In genomic region chr6:43219814-43220213, GRCh38 we compare ENCODE assay signal across 18 cellular contexts. TPM values are rescaled to one million over a fixed set of nuclear protein-coding genes. Genes with fewer than 3 reads are reported as not detected.
DNase-seq lines count a peak whose midpoint lies in the region; ATAC-seq and TF ChIP-seq lines count a peak whose summit lies in the region.
"Had no signal": no experiment of that assay in that cellular context is flagged by ENCODE, and none has a peak within 500 bp of the region (broad histone marks: within the 10 kb centered on the region; RNA-seq: fewer than 3 reads in every experiment).

No MANE protein-coding gene starts in this region.

- no peaks in the 10 kb centered on the region for H3K4me1 ChIP-seq in RWPE2 (ENCODE audit: insufficient read depth, poor library complexity, severe bottlenecking)

- H3K9me3 ChIP-seq in RWPE2 (ENCODE audit: severe bottlenecking): no peaks in the 10 kb centered on the region

- H3K27me3 ChIP-seq in RWPE2 (ENCODE audit: insufficient read depth, poor library complexity, severe bottlenecking): no peaks in the 10 kb centered on the region

- H3K27ac Mint-ChIP-seq in activated CD4-positive, alpha-beta T cell treated with anti-CD3 and anti-CD28 coated beads, Interleukin-2, amount 10 ng/mL, durations not matched to agents 24 days and 14 days: peak overlapping the region; percentile 12
- no peak overlapping the region for H3K27ac Mint-ChIP-seq in activated CD4-positive, alpha-beta T cell treated with anti-CD3 and anti-CD28 coated beads for 36 hours
- peak overlapping the region; percentile 47 for H3K27ac Mint-ChIP-seq in central memory CD8-positive, alpha-beta T cell (ENCODE audit: low read depth)
- peak overlapping the region; percentile 46 for H3K27ac Mint-ChIP-seq in stimulated activated effector memory CD8-positive, alpha-beta T cell treated with anti-CD3 and anti-CD28 coated beads, Interleukin-12 subunit alpha, Interleukin-12 subunit beta, amount 100 ng/mL, for 72 hours

- no peak for TF ChIP-seq CTCF in RWPE2 (IDR thresholded peaks at IDR 0.05; ENCODE audit: poor library complexity, severe bottlenecking)
- no peak for TF ChIP-seq CTCF in GM13976 (IDR thresholded peaks at IDR 0.05; ENCODE audit: borderline replicate concordance, control extremely low read depth, extremely low read depth, insufficient read depth, missing control alignments)

- DNase-seq in activated CD4-positive, alpha-beta T cell treated with anti-CD3 and anti-CD28 coated beads, Interleukin-2, amount 10 ng/mL, durations not matched to agents 24 days and 14 days: no peak
- DNase-seq in activated CD4-positive, alpha-beta T cell treated with anti-CD3 and anti-CD28 coated beads for 36 hours: no peak
- DNase-seq in RWPE2 (ENCODE audit: low spot score) (peak; percentile 14), NCI-H2196 treated with DMSO at 0.1 percent for 48 hours (lab: John Stamatoyannopoulos, UW; ENCODE audit: unreplicated experiment) (no peak), GM13976 (ENCODE audit: low spot score) (no peak)
- no peak for DNase-seq in central memory CD8-positive, alpha-beta T cell (ENCODE audit: low spot score in 2 of 2)
- DNase-seq in stimulated activated effector memory CD8-positive, alpha-beta T cell treated with anti-CD3 and anti-CD28 coated beads, Interleukin-12 subunit alpha, Interleukin-12 subunit beta, amount 100 ng/mL, for 72 hours (ENCODE audit: low spot score in 2 of 2): no peak
- DNase-seq: DND-41, GDM1, GOT3, MV-4-11, NCI-H1436, NCI-H2029 treated with DMSO at 0.1 percent for 48 hours, NCI-H524 treated with DMSO at 0.1 percent for 48 hours, RPMI8226 had no signal

- POLR2A ChIA-PET in activated CD4-positive, alpha-beta T cell treated with anti-CD3 and anti-CD28 coated beads for 36 hours (lab: Charles Lee): no interaction called here

- in situ Hi-C loops in GM13976 (cut with MboI; ENCODE audit: low sequenced_read_pairs, unreplicated experiment): no loop called here

- H3K4me3 ChIP-seq in RWPE2 (ENCODE audit: severe bottlenecking): no peak overlapping the region

- ATAC-seq in activated CD4-positive, alpha-beta T cell treated with anti-CD3 and anti-CD28 coated beads for 36 hours: no peak
- no peak for ATAC-seq in RWPE2 (ENCODE audit: low read depth)
- ATAC-seq in central memory CD8-positive, alpha-beta T cell (replicated peaks; ENCODE audit: extremely low read depth, poor library complexity, severe bottlenecking): no peak
- ATAC-seq in stimulated activated effector memory CD8-positive, alpha-beta T cell treated with anti-CD3 and anti-CD28 coated beads, Interleukin-12 subunit alpha, Interleukin-12 subunit beta, amount 100 ng/mL, for 72 hours: no peak
- ATAC-seq in GM21390 (IDR thresholded peaks at IDR 0.05; ENCODE audit: unreplicated experiment): no peak

- peaks cover 10% of the 10 kb centered on the region; the same call in 1 of the 2 replicates for H3K36me3 ChIP-seq in RWPE2 (ENCODE audit: low read depth)

- intact Hi-C loops in activated CD4-positive, alpha-beta T cell treated with anti-CD3 and anti-CD28 coated beads, Interleukin-2, amount 10 ng/mL, durations not matched to agents 24 days and 14 days (cut with micrococcal nuclease): no loop called here
- intact Hi-C loops in activated CD4-positive, alpha-beta T cell treated with anti-CD3 and anti-CD28 coated beads for 36 hours (cut with DNase I, micrococcal nuclease): loop anchor here in 1 of 2 experiments (5.0 kb wide), 1 partner anchor 257 kb away; the partner anchor contains the start of gene TJAP1

- no peak overlapping the region for H3K27ac ChIP-seq in RWPE2 (ENCODE audit: poor library complexity, severe bottlenecking)
- H3K27ac ChIP-seq: C4-2B had no signal

- peaks cover 57% of the 10 kb centered on the region for H3K36me3 Mint-ChIP-seq in activated CD4-positive, alpha-beta T cell treated with anti-CD3 and anti-CD28 coated beads, Interleukin-2, amount 10 ng/mL, durations not matched to agents 24 days and 14 days (ENCODE audit: low read depth)
- H3K36me3 Mint-ChIP-seq in activated CD4-positive, alpha-beta T cell treated with anti-CD3 and anti-CD28 coated beads for 36 hours (ENCODE audit: low read depth): peaks cover 25% of the 10 kb centered on the region
- peaks cover 21% of the 10 kb centered on the region for H3K36me3 Mint-ChIP-seq in central memory CD8-positive, alpha-beta T cell (ENCODE audit: insufficient read depth)
- H3K36me3 Mint-ChIP-seq in stimulated activated effector memory CD8-positive, alpha-beta T cell treated with anti-CD3 and anti-CD28 coated beads, Interleukin-12 subunit alpha, Interleukin-12 subunit beta, amount 100 ng/mL, for 72 hours: peaks cover 63% of the 10 kb centered on the region

- H3K9me3 Mint-ChIP-seq in activated CD4-positive, alpha-beta T cell treated with anti-CD3 and anti-CD28 coated beads, Interleukin-2, amount 10 ng/mL, durations not matched to agents 24 days and 14 days: no peaks in the 10 kb centered on the region
- H3K9me3 Mint-ChIP-seq in activated CD4-positive, alpha-beta T cell treated with anti-CD3 and anti-CD28 coated beads for 36 hours (ENCODE audit: low read depth): no peaks in the 10 kb centered on the region
- no peaks in the 10 kb centered on the region for H3K9me3 Mint-ChIP-seq in central memory CD8-positive, alpha-beta T cell
- H3K9me3 Mint-ChIP-seq in stimulated activated effector memory CD8-positive, alpha-beta T cell treated with anti-CD3 and anti-CD28 coated beads, Interleukin-12 subunit alpha, Interleukin-12 subunit beta, amount 100 ng/mL, for 72 hours: no peaks in the 10 kb centered on the region

- no peak overlapping the region for H3K4me3 Mint-ChIP-seq in activated CD4-positive, alpha-beta T cell treated with anti-CD3 and anti-CD28 coated beads, Interleukin-2, amount 10 ng/mL, durations not matched to agents 24 days and 14 days
- H3K4me3 Mint-ChIP-seq in activated CD4-positive, alpha-beta T cell treated with anti-CD3 and anti-CD28 coated beads for 36 hours: no peak overlapping the region
- no peak overlapping the region for H3K4me3 Mint-ChIP-seq in central memory CD8-positive, alpha-beta T cell
- no peak overlapping the region for H3K4me3 Mint-ChIP-seq in stimulated activated effector memory CD8-positive, alpha-beta T cell treated with anti-CD3 and anti-CD28 coated beads, Interleukin-12 subunit alpha, Interleukin-12 subunit beta, amount 100 ng/mL, for 72 hours

- H3K27me3 Mint-ChIP-seq in activated CD4-positive, alpha-beta T cell treated with anti-CD3 and anti-CD28 coated beads, Interleukin-2, amount 10 ng/mL, durations not matched to agents 24 days and 14 days: no peaks in the 10 kb centered on the region
- H3K27me3 Mint-ChIP-seq in activated CD4-positive, alpha-beta T cell treated with anti-CD3 and anti-CD28 coated beads for 36 hours: no peaks in the 10 kb centered on the region
- no peaks in the 10 kb centered on the region for H3K27me3 Mint-ChIP-seq in central memory CD8-positive, alpha-beta T cell

- peaks cover 20% of the 10 kb centered on the region for H3K4me1 Mint-ChIP-seq in activated CD4-positive, alpha-beta T cell treated with anti-CD3 and anti-CD28 coated beads, Interleukin-2, amount 10 ng/mL, durations not matched to agents 24 days and 14 days
- H3K4me1 Mint-ChIP-seq in activated CD4-positive, alpha-beta T cell treated with anti-CD3 and anti-CD28 coated beads for 36 hours: peaks cover 25% of the 10 kb centered on the region
- peaks cover 16% of the 10 kb centered on the region for H3K4me1 Mint-ChIP-seq in central memory CD8-positive, alpha-beta T cell
- H3K4me1 Mint-ChIP-seq in stimulated activated effector memory CD8-positive, alpha-beta T cell treated with anti-CD3 and anti-CD28 coated beads, Interleukin-12 subunit alpha, Interleukin-12 subunit beta, amount 100 ng/mL, for 72 hours: peaks cover 40% of the 10 kb centered on the region

- CTCF ChIA-PET in activated CD4-positive, alpha-beta T cell treated with anti-CD3 and anti-CD28 coated beads for 36 hours (lab: Charles Lee): no interaction called here

RNA-seq across cellular contexts. Expression of gene DNPH1, which starts 9.5 kb away (rescaled TPM):
- 78.9 and 79.6 TPM in 2 replicates for total RNA-seq in activated CD4-positive, alpha-beta T cell treated with anti-CD3 and anti-CD28 coated beads, Interleukin-2, amount 10 ng/mL, durations not matched to agents 24 days and 14 days
- total RNA-seq in activated CD4-positive, alpha-beta T cell treated with anti-CD3 and anti-CD28 coated beads for 36 hours: 10 to 100 TPM; 58.5 to 80.3 TPM

RNA-seq across cellular contexts. Expression of gene TTBK1, which starts 23.5 kb away (rescaled TPM):
- total RNA-seq in activated CD4-positive, alpha-beta T cell treated with anti-CD3 and anti-CD28 coated beads, Interleukin-2, amount 10 ng/mL, durations not matched to agents 24 days and 14 days: 0.62 and 0.72 TPM in 2 replicates
- under 1 TPM; 0.30 to 0.40 TPM for total RNA-seq in activated CD4-positive, alpha-beta T cell treated with anti-CD3 and anti-CD28 coated beads for 36 hours
- total RNA-seq: A172 had no signal

RNA-seq across cellular contexts. Expression of gene CUL9, which starts 37.8 kb away (rescaled TPM):
- 38.1 and 39.4 TPM in 2 replicates for total RNA-seq in activated CD4-positive, alpha-beta T cell treated with anti-CD3 and anti-CD28 coated beads, Interleukin-2, amount 10 ng/mL, durations not matched to agents 24 days and 14 days
- total RNA-seq in activated CD4-positive, alpha-beta T cell treated with anti-CD3 and anti-CD28 coated beads for 36 hours: 10 to 100 TPM; 34.0 to 35.1 TPM

RNA-seq across cellular contexts. Expression of gene SRF, which starts 48.7 kb away (rescaled TPM):
- total RNA-seq in activated CD4-positive, alpha-beta T cell treated with anti-CD3 and anti-CD28 coated beads, Interleukin-2, amount 10 ng/mL, durations not matched to agents 24 days and 14 days: 54.3 and 55.2 TPM in 2 replicates
- total RNA-seq in activated CD4-positive, alpha-beta T cell treated with anti-CD3 and anti-CD28 coated beads for 36 hours: 10 to 100 TPM; 37.6 to 38.5 TPM
